Comparison of ENCODE assay signal across 8 cellular contexts in the genomic region with DNA sequence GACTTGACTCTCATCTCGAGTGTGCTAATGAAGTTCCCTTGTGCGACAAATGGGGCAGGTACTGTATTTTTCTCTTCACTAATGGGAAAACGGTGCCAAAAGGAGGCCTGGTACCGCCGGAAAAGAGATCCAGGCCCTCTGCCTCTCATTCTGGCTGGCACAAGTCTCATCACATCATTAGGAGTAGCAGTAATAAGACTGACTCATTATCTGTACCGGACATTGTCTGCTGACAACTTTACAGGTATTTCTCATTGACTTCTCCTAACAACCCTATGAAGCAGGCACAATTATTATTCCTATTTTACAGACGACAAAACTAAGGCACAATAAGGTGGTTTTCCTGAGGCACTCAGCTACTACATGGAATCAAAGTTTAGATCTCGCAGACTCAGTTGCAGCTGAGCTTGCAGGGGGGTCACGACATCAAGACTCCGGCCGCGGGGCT. TPM values are rescaled to one million over a fixed set of nuclear protein-coding genes. Genes with fewer than 3 reads are reported as not detected.
DNase-seq lines count a peak whose midpoint lies in the region; ATAC-seq and TF ChIP-seq lines count a peak whose summit lies in the region.

No MANE protein-coding gene starts in this region.

- peak overlapping the region; percentile 94 for H3K27ac ChIP-seq in esophagus muscularis mucosa (replicated peaks in 1 of 4)

- intact Hi-C loops in esophagus muscularis mucosa (cut with DNase I), result no loop called here

- peak overlapping the region; percentile 21 for H2AFZ ChIP-seq in neuron (ENCODE audit: low read depth, low read length)

- TF ChIP-seq POLR2A in esophagus muscularis mucosa (IDR thresholded peaks at IDR 0.05; ENCODE audit: low read depth), result no peak

- TF ChIP-seq EP300 in esophagus muscularis mucosa (IDR thresholded peaks at IDR 0.05), result no peak

- DNase-seq in DMS79 treated with DMSO at 0.1 percent for 48 hours (lab: John Stamatoyannopoulos, UW), result peak; percentile 74
- peak; percentile 2 for DNase-seq in T1000 (lab: John Stamatoyannopoulos, UW)
- DNase-seq in esophagus muscularis mucosa (ENCODE audit: extremely low spot score), result no peak
- no peak for DNase-seq in stimulated activated CD4-positive, alpha-beta T cell treated with anti-CD3 and anti-CD28 coated beads, Interleukin-2, amount 100 ng/mL, for 24 hours
- DNase-seq in GDM1 (lab: John Stamatoyannopoulos, UW), result no peak

- ATAC-seq in HG02938 (IDR thresholded peaks at IDR 0.05; ENCODE audit: unreplicated experiment) (peak; percentile 10), HG03571 (IDR thresholded peaks at IDR 0.05; ENCODE audit: unreplicated experiment) (no peak)

- H3K4me3 ChIP-seq in esophagus muscularis mucosa, result peak overlapping the region; percentile 86 to 98 (median 96)
- peak overlapping the region; percentile 93 for H3K4me3 ChIP-seq in neuron (ENCODE audit: low read length)

- no peaks in the 10 kb centered on the region for H3K27me3 ChIP-seq in esophagus muscularis mucosa
- no peaks in the 10 kb centered on the region for H3K27me3 ChIP-seq in neuron (ENCODE audit: insufficient read depth, low read length)

- H3K9me3 ChIP-seq in esophagus muscularis mucosa (no peaks in the 10 kb centered on the region), neuron (ENCODE audit: low read length) (no peaks in the 10 kb centered on the region)

- H3K4me1 ChIP-seq in esophagus muscularis mucosa (peaks cover 28 to 58% (median 52%) of the 10 kb centered on the region in 4 donors), neuron (ENCODE audit: insufficient read depth, low read length) (peaks cover 48% of the 10 kb centered on the region)

- no peak for TF ChIP-seq CTCF in esophagus muscularis mucosa (IDR thresholded peaks at IDR 0.05)

- WGBS in esophagus muscularis mucosa, result 0% methylated on average over 8 of the region's 12 CpGs

- no peaks in the 10 kb centered on the region for H3K36me3 ChIP-seq in esophagus muscularis mucosa
- H3K36me3 ChIP-seq in neuron (ENCODE audit: insufficient read depth, low read length), result peaks cover 5% of the 10 kb centered on the region

RNA-seq across cellular contexts. Expression of gene APPL2, which starts 0.7 kb away (rescaled TPM):
- total RNA-seq in esophagus muscularis mucosa, result 10 to 100 TPM; 16.6 to 30.0 (median 23.3) TPM

Comparison
In these comparisons a context has a peak if more than half of its experiments do, and no peak if none do; other contexts are left out.
1. DNase-seq: peak in DMS79 treated with DMSO at 0.1 percent for 48 hours (single experiment) and T1000 (single experiment); none in esophagus muscularis mucosa (single experiment), stimulated activated CD4-positive, alpha-beta T cell treated with anti-CD3 and anti-CD28 coated beads, Interleukin-2, amount 100 ng/mL, for 24 hours (0 of 2) and GDM1 (single experiment).